Comparison of ENCODE assay signal across 27 cellular contexts in genomic region chr7:136957391-136957790, GRCh38.
A peak's percentile ranks its signal among the peaks of the same experiment; 100 is the strongest.
DNase-seq lines count a peak whose midpoint lies in the region; ATAC-seq and TF ChIP-seq lines count a peak whose summit lies in the region.
"Had no signal": no experiment of that assay in that cellular context is flagged by ENCODE, and none has a peak within 500 bp of the region (broad histone marks: within the 10 kb centered on the region; RNA-seq: fewer than 3 reads in every experiment).

No MANE protein-coding gene starts in this region.

- H3K27ac Mint-ChIP-seq in activated CD4-positive, alpha-beta memory T cell treated with anti-CD3 and anti-CD28 coated beads for 36 hours = no peak overlapping the region
- H3K27ac Mint-ChIP-seq: activated naive CD8-positive, alpha-beta T cell treated with anti-CD3 and anti-CD28 coated beads, Interleukin-2, amount 10 ng/mL, durations not matched to agents 7 days and 5 days; CD4-positive, CD25-positive, alpha-beta regulatory T cell; nephron progenitor cell; stimulated activated memory B cell treated with anti-CD40 and anti-IgM and Interleukin-4, amounts not matched to agents 10 μg/mL and 1 μg/mL and 100 μg/mL, for 72 hours; type B pancreatic cell had no signal

- TF ChIP-seq CTCF in fibroblast of pulmonary artery (IDR thresholded peaks at IDR 0.05; ENCODE audit: low read length, missing control alignments) = no peak

- H3K27ac ChIP-seq in SJSA1 = peak overlapping the region; percentile 97
- H3K27ac ChIP-seq: pancreas, WERI-Rb-1 had no signal

- H3K27me3 Mint-ChIP-seq in activated CD4-positive, alpha-beta memory T cell treated with anti-CD3 and anti-CD28 coated beads for 36 hours = no peaks in the 10 kb centered on the region
- H3K27me3 Mint-ChIP-seq: activated naive CD8-positive, alpha-beta T cell treated with anti-CD3 and anti-CD28 coated beads, Interleukin-2, amount 10 ng/mL, durations not matched to agents 7 days and 5 days; CD4-positive, CD25-positive, alpha-beta regulatory T cell; stimulated activated memory B cell treated with anti-CD40 and anti-IgM and Interleukin-4, amounts not matched to agents 10 μg/mL and 1 μg/mL and 100 μg/mL, for 72 hours; type B pancreatic cell had no signal

- no peaks in the 10 kb centered on the region for H3K4me1 Mint-ChIP-seq in activated CD4-positive, alpha-beta memory T cell treated with anti-CD3 and anti-CD28 coated beads for 36 hours (ENCODE audit: low read depth)
- H3K4me1 Mint-ChIP-seq: activated naive CD8-positive, alpha-beta T cell treated with anti-CD3 and anti-CD28 coated beads, Interleukin-2, amount 10 ng/mL, durations not matched to agents 7 days and 5 days; CD4-positive, CD25-positive, alpha-beta regulatory T cell; nephron progenitor cell; stimulated activated memory B cell treated with anti-CD40 and anti-IgM and Interleukin-4, amounts not matched to agents 10 μg/mL and 1 μg/mL and 100 μg/mL, for 72 hours had no signal

- ATAC-seq in HG02852 (IDR thresholded peaks at IDR 0.05; ENCODE audit: unreplicated experiment) = no peak
- ATAC-seq: mucosa of descending colon; pancreas; stimulated activated memory B cell treated with anti-CD40 and anti-IgM and Interleukin-4, amounts not matched to agents 10 μg/mL and 1 μg/mL and 100 μg/mL, for 72 hours had no signal

- DNase-seq in HCEC 1CT (peak; percentile 69), SJSA1 (ENCODE audit: low read depth in 1 of 2, low spot score in 2 of 2) (no peak), fibroblast of pulmonary artery (ENCODE audit: low read depth) (peak; percentile 4), hypothalamus (lab: John Stamatoyannopoulos, UW) (no peak)
- DNase-seq in activated CD4-positive, alpha-beta memory T cell treated with anti-CD3 and anti-CD28 coated beads for 36 hours = no peak
- DNase-seq: activated CD4-positive, alpha-beta T cell treated with anti-CD3 and anti-CD28 coated beads for 48 hours; activated gamma-delta T cell; activated naive CD8-positive, alpha-beta T cell treated with anti-CD3 and anti-CD28 coated beads, Interleukin-2, amount 10 ng/mL, durations not matched to agents 7 days and 5 days; activated T-cell treated with anti-CD3 and anti-CD28 coated beads, Interleukin-2, amount 50 U/mL, for 1 hour; CD4-positive, CD25-positive, alpha-beta regulatory T cell; kidney glomerular epithelial cell; mucosa of descending colon; NCI-H146; NCI-H2107; NCI-H446; NCI-H82; nephron progenitor cell; pancreas; stimulated activated CD4-positive, alpha-beta T cell treated with anti-CD3 and anti-CD28 coated beads, Interleukin-4, amount 100 ng/mL, for 4 hours; T-helper 9 cell; WERI-Rb-1 had no signal

- H3K36me3 Mint-ChIP-seq in activated CD4-positive, alpha-beta memory T cell treated with anti-CD3 and anti-CD28 coated beads for 36 hours = no peaks in the 10 kb centered on the region
- H3K36me3 Mint-ChIP-seq: activated naive CD8-positive, alpha-beta T cell treated with anti-CD3 and anti-CD28 coated beads, Interleukin-2, amount 10 ng/mL, durations not matched to agents 7 days and 5 days; CD4-positive, CD25-positive, alpha-beta regulatory T cell; stimulated activated memory B cell treated with anti-CD40 and anti-IgM and Interleukin-4, amounts not matched to agents 10 μg/mL and 1 μg/mL and 100 μg/mL, for 72 hours; type B pancreatic cell had no signal

- peak overlapping the region; percentile 47 for H3K9ac ChIP-seq in skeletal muscle satellite cell (ENCODE audit: low read depth, low read length)

- POLR2A ChIA-PET in activated CD4-positive, alpha-beta memory T cell treated with anti-CD3 and anti-CD28 coated beads for 36 hours (lab: Charles Lee) = no interaction called here

- CTCF ChIA-PET in activated CD4-positive, alpha-beta memory T cell treated with anti-CD3 and anti-CD28 coated beads for 36 hours (lab: Charles Lee) = no interaction called here

- H3K27me3 ChIP-seq in SJSA1 (replicated peaks) (no peaks in the 10 kb centered on the region), skeletal muscle satellite cell (ENCODE audit: control insufficient read depth, insufficient read depth, low read length) (no peaks in the 10 kb centered on the region)
- H3K27me3 ChIP-seq: pancreas, right atrium auricular region had no signal

- peaks cover 4% of the 10 kb centered on the region for H3K9me3 ChIP-seq in SJSA1 (replicated peaks)
- no peaks in the 10 kb centered on the region for H3K9me3 ChIP-seq in skeletal muscle satellite cell (replicated peaks; ENCODE audit: low read length)
- H3K9me3 ChIP-seq: pancreas, right atrium auricular region had no signal

- H3K4me1 ChIP-seq in SJSA1 (replicated peaks) = peaks cover 56% of the 10 kb centered on the region
- H3K4me1 ChIP-seq in skeletal muscle satellite cell (ENCODE audit: control insufficient read depth, insufficient read depth, low read length) = peaks cover 24% of the 10 kb centered on the region

- H3K4me3 ChIP-seq in SJSA1 (no peak overlapping the region), fibroblast of pulmonary artery (replicated peaks; ENCODE audit: low read depth, low read length) (no peak overlapping the region), skeletal muscle satellite cell (ENCODE audit: low read length) (no peak overlapping the region)
- H3K4me3 ChIP-seq: lung, mucosa of descending colon, pancreas, right atrium auricular region had no signal

- H3K4me2 ChIP-seq in skeletal muscle satellite cell (ENCODE audit: low read length) = no peak overlapping the region

- H3K36me3 ChIP-seq in SJSA1 (peaks cover 7% of the 10 kb centered on the region), skeletal muscle satellite cell (ENCODE audit: insufficient read depth, low read length) (no peaks in the 10 kb centered on the region)
- H3K36me3 ChIP-seq: pancreas, WERI-Rb-1 had no signal

- peaks cover 7% of the 10 kb centered on the region for H3K9me3 Mint-ChIP-seq in activated CD4-positive, alpha-beta memory T cell treated with anti-CD3 and anti-CD28 coated beads for 36 hours
- H3K9me3 Mint-ChIP-seq: activated naive CD8-positive, alpha-beta T cell treated with anti-CD3 and anti-CD28 coated beads, Interleukin-2, amount 10 ng/mL, durations not matched to agents 7 days and 5 days; nephron progenitor cell had no signal

- intact Hi-C loops in activated CD4-positive, alpha-beta memory T cell treated with anti-CD3 and anti-CD28 coated beads for 36 hours (cut with micrococcal nuclease) = no loop called here

- no peak overlapping the region for H3K4me3 Mint-ChIP-seq in activated CD4-positive, alpha-beta memory T cell treated with anti-CD3 and anti-CD28 coated beads for 36 hours
- H3K4me3 Mint-ChIP-seq: activated naive CD8-positive, alpha-beta T cell treated with anti-CD3 and anti-CD28 coated beads, Interleukin-2, amount 10 ng/mL, durations not matched to agents 7 days and 5 days; CD4-positive, CD25-positive, alpha-beta regulatory T cell; nephron progenitor cell; stimulated activated memory B cell treated with anti-CD40 and anti-IgM and Interleukin-4, amounts not matched to agents 10 μg/mL and 1 μg/mL and 100 μg/mL, for 72 hours; type B pancreatic cell had no signal

Comparison
In these comparisons a context has a peak if more than half of its experiments do, and no peak if none do; other contexts are left out.
1. DNase-seq: peak in HCEC 1CT (single experiment) and fibroblast of pulmonary artery (single experiment); none in SJSA1 (0 of 2), activated CD4-positive, alpha-beta memory T cell treated with anti-CD3 and anti-CD28 coated beads for 36 hours (single experiment) and hypothalamus (0 of 51).